ENCODE assay signal across 1 cellular context in genomic region chr16:88453621-88454314, GRCh38.
A peak's percentile ranks its signal among the peaks of the same experiment; 100 is the strongest.
TF ChIP-seq lines count a peak whose summit lies in the region.

No MANE protein-coding gene starts in this region.

TF ChIP-seq in K562, 482 proteins besides CTCF, POLR2A, EP300 and RAD21 (continued from another document):
- no peak for TF ChIP-seq MXD1 (CRISPR knock-in tag; IDR thresholded peaks at IDR 0.05; ENCODE audit: borderline replicate concordance, poor library complexity, severe bottlenecking)
- TF ChIP-seq VEZF1 (CRISPR knock-in tag; IDR thresholded peaks at IDR 0.05), result peak; percentile 37; the same call in 1 of the 2 replicates
- TF ChIP-seq ZNF174 (CRISPR knock-in tag; IDR thresholded peaks at IDR 0.05), result no peak
- TF ChIP-seq ZNF740 (CRISPR knock-in tag; IDR thresholded peaks at IDR 0.05), result 0 out of 2 replicates have a peak, but pooled peaks have one; percentile 60
- TF ChIP-seq ZNF740 (tag; IDR thresholded peaks at IDR 0.05), result no peak
- peak; percentile 58 for TF ChIP-seq HMGN3 (IDR thresholded peaks at IDR 0.05; ENCODE audit: borderline replicate concordance, extremely low read depth, insufficient read length, low read depth, low read length)
- TF ChIP-seq MAZ (CRISPR knock-in tag; conservative IDR thresholded peaks at IDR 0.05 in 1 of 2, IDR thresholded peaks at IDR 0.05 in 1 of 2), result peak in 1 of 2 experiments; percentile 35; a peak in 1 of 4 replicates
- TF ChIP-seq SOX6 (IDR thresholded peaks at IDR 0.05), result peak; percentile 13; the same call in 1 of the 2 replicates
- peak; percentile 85 for TF ChIP-seq CCNT2 (IDR thresholded peaks at IDR 0.05; ENCODE audit: borderline replicate concordance, extremely low read depth, insufficient read length, low read depth, low read length)
- TF ChIP-seq ARID1B (IDR thresholded peaks at IDR 0.05), result peak; percentile 31; the same call in 1 of the 2 replicates
- TF ChIP-seq BCOR (IDR thresholded peaks at IDR 0.05), result 0 out of 2 replicates have a peak, but pooled peaks have one; percentile 11
- TF ChIP-seq GATAD2B (IDR thresholded peaks at IDR 0.05; ENCODE audit: borderline replicate concordance), result peak; percentile 69; the same call in 1 of the 2 replicates
